8 cellular contexts compared by ENCODE assay signal in the genomic region with DNA sequence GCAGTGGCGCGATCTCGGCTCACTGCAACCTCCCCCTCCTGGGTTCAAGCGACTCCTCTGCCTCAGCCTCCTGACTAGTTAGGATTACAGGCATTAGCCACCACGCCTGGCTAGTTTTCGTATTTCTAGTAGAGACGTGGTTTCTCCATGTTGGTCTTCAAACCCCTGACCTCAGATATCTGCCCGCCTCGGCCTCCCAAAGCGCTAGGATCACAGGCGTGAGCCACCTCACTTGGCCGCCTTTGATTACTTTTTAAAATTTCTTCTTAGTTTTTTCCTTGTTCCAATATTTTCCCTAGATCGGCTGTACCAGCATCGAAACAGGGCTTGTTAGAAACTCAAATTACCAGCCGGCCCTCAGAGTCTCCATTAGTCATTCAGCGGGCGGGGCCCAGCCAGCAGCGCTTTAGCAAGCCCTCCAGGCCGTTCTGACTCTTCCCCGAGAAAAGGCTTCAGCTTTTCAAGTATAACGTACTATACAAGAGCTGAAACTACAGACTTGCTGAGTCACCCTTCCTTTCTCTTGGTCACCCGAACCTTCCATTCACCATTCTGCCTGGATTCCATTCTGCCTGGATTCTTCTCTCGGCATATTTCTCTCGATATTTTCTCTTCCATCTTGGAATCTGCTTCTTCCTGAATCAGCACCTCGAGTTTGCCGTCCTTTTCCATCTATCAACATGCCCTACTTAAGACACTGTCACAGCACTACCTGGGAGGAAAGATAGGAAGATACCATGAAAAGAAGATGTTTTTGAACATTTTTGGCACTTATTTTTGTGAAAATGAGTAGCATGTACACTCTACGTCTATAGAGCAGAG. TPM values are rescaled to one million over a fixed set of nuclear protein-coding genes. Genes with fewer than 3 reads are reported as not detected.
DNase-seq lines count a peak whose midpoint lies in the region; ATAC-seq lines count a peak whose summit lies in the region.

No MANE protein-coding gene starts in this region.

- H3K36me3 Mint-ChIP-seq in activated CD4-positive, alpha-beta T cell treated with anti-CD3 and anti-CD28 coated beads for 36 hours (ENCODE audit: low read depth): no peaks in the 10 kb centered on the region
- H3K36me3 Mint-ChIP-seq in dendritic cell treated with granulocyte-macrophage colony-stimulating factor and Interleukin-4, amounts not matched to agents 40 ng/mL and 50 ng/mL, for 4 days (ENCODE audit: low read depth): no peaks in the 10 kb centered on the region

- intact Hi-C loops in activated CD4-positive, alpha-beta T cell treated with anti-CD3 and anti-CD28 coated beads for 36 hours (cut with DNase I, micrococcal nuclease): no loop called here
- intact Hi-C loops in dendritic cell treated with granulocyte-macrophage colony-stimulating factor and Interleukin-4, amounts not matched to agents 40 ng/mL and 50 ng/mL, for 4 days (cut with micrococcal nuclease): no loop called here

- no peaks in the 10 kb centered on the region for H3K9me3 Mint-ChIP-seq in activated CD4-positive, alpha-beta T cell treated with anti-CD3 and anti-CD28 coated beads for 36 hours (ENCODE audit: low read depth)
- H3K9me3 Mint-ChIP-seq in dendritic cell treated with granulocyte-macrophage colony-stimulating factor and Interleukin-4, amounts not matched to agents 40 ng/mL and 50 ng/mL, for 4 days: peaks cover 8% of the 10 kb centered on the region

- no peak overlapping the region for H3K4me3 ChIP-seq in skin epidermis

- H3K27ac ChIP-seq in skin epidermis: peak overlapping the region in 15 of 21 experiments; percentile 6 to 79 (median 39)

- ATAC-seq in activated CD4-positive, alpha-beta T cell treated with anti-CD3 and anti-CD28 coated beads for 36 hours: peak; percentile 66
- ATAC-seq in HG02798 (IDR thresholded peaks at IDR 0.05; ENCODE audit: poor library complexity, unreplicated experiment) (no peak), GM19035 (IDR thresholded peaks at IDR 0.05; ENCODE audit: unreplicated experiment) (no peak)

- H3K27me3 Mint-ChIP-seq in activated CD4-positive, alpha-beta T cell treated with anti-CD3 and anti-CD28 coated beads for 36 hours: peaks cover 5% of the 10 kb centered on the region
- no peaks in the 10 kb centered on the region for H3K27me3 Mint-ChIP-seq in dendritic cell treated with granulocyte-macrophage colony-stimulating factor and Interleukin-4, amounts not matched to agents 40 ng/mL and 50 ng/mL, for 4 days

- H3K4me1 Mint-ChIP-seq in activated CD4-positive, alpha-beta T cell treated with anti-CD3 and anti-CD28 coated beads for 36 hours: peaks cover 3% of the 10 kb centered on the region
- peaks cover 37% of the 10 kb centered on the region for H3K4me1 Mint-ChIP-seq in dendritic cell treated with granulocyte-macrophage colony-stimulating factor and Interleukin-4, amounts not matched to agents 40 ng/mL and 50 ng/mL, for 4 days (ENCODE audit: low read depth)

- POLR2A ChIA-PET in activated CD4-positive, alpha-beta T cell treated with anti-CD3 and anti-CD28 coated beads for 36 hours (lab: Charles Lee): no interaction called here

- no peak overlapping the region for H3K4me3 Mint-ChIP-seq in activated CD4-positive, alpha-beta T cell treated with anti-CD3 and anti-CD28 coated beads for 36 hours
- peak overlapping the region; percentile 41 for H3K4me3 Mint-ChIP-seq in dendritic cell treated with granulocyte-macrophage colony-stimulating factor and Interleukin-4, amounts not matched to agents 40 ng/mL and 50 ng/mL, for 4 days

- H3K27ac Mint-ChIP-seq in activated CD4-positive, alpha-beta T cell treated with anti-CD3 and anti-CD28 coated beads for 36 hours: no peak overlapping the region
- H3K27ac Mint-ChIP-seq in dendritic cell treated with granulocyte-macrophage colony-stimulating factor and Interleukin-4, amounts not matched to agents 40 ng/mL and 50 ng/mL, for 4 days: peak overlapping the region; percentile 90

- peak; percentile 39 for DNase-seq in activated CD4-positive, alpha-beta T cell treated with anti-CD3 and anti-CD28 coated beads for 36 hours
- no peak for DNase-seq in activated CD4-positive, alpha-beta T cell treated with anti-CD3 and anti-CD28 coated beads for 4 hours
- DNase-seq in NOMO-1 (lab: John Stamatoyannopoulos, UW; ENCODE audit: unreplicated experiment in 2 of 2) (peak; percentile 76 to 88), kidney glomerular epithelial cell (lab: John Stamatoyannopoulos, UW) (no peak)

- CTCF ChIA-PET in activated CD4-positive, alpha-beta T cell treated with anti-CD3 and anti-CD28 coated beads for 36 hours (lab: Charles Lee): no interaction called here

RNA-seq across cellular contexts. Expression of a gene that starts 6.7 kb away (rescaled TPM):
- total RNA-seq in activated CD4-positive, alpha-beta T cell treated with anti-CD3 and anti-CD28 coated beads for 36 hours: 100 to 1,000 TPM; 295 to 316 TPM

Comparison
In these comparisons a context has a peak if more than half of its experiments do, and no peak if none do; other contexts are left out.
1. DNase-seq: peak in activated CD4-positive, alpha-beta T cell treated with anti-CD3 and anti-CD28 coated beads for 36 hours (single experiment) and NOMO-1 (2 of 2); none in activated CD4-positive, alpha-beta T cell treated with anti-CD3 and anti-CD28 coated beads for 4 hours (0 of 2) and kidney glomerular epithelial cell (single experiment).